ENCODE assay signal across 8 cellular contexts in the genomic region with DNA sequence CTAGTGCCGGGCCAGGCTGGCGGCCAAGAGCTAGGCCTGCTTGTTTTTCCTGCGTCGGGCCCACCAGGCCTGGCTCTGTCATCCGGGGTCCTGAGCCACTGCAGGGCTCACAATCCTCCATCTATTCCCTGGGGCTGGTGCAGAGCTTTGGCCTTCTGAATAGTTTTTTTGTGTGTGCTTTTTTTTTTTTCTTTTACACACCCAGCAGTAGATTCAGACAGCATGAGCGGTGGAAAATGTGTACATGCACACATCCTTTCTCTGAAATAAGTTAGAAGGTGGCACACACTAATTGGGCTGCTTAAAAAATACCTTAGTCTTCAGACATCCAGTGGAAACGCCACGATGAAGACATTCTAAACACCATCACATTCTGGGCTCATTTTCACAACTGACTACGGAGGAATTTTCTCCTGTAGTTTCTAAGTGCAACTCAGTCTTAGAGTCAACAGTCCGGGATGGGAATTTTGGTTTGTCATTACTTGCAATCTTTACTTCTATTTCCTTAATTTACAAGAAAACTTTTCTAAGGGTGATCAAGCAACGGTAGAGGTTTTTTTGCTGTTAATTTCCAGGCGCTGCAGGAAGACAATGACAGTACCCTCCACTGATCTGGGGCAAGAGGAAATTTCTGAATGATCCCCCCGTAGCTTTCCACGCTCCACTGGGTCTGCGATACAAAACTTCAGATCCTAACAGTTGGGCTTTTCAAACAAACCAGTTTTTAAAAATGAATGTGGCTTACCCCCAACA. TPM values are rescaled to one million over a fixed set of nuclear protein-coding genes. Genes with fewer than 3 reads are reported as not detected.
DNase-seq lines count a peak whose midpoint lies in the region; ATAC-seq, FAIRE-seq and TF ChIP-seq lines count a peak whose summit lies in the region.

No MANE protein-coding gene starts in this region.

- peaks cover 7% of the 10 kb centered on the region for H3K27me3 Mint-ChIP-seq in type B pancreatic cell

- peaks cover 30% of the 10 kb centered on the region for H3K36me3 ChIP-seq in HUES64 (ENCODE audit: insufficient read depth, low read length)
- H3K36me3 ChIP-seq in K562 (ENCODE audit: control insufficient read depth, insufficient read depth, low read length) = peaks cover 29% of the 10 kb centered on the region
- H3K36me3 ChIP-seq in lung (ENCODE audit: control insufficient read depth in 2 of 2, insufficient read depth in 2 of 2, low read length in 2 of 2) = peaks cover 4 to 18% of the 10 kb centered on the region in 2 donors

- H3K9ac ChIP-seq in HUES64 (ENCODE audit: low read depth, low read length) (peak overlapping the region; percentile 41), K562 (ENCODE audit: insufficient read depth in 1 of 2, low read depth in 2 of 2, low read length in 2 of 2) (peak overlapping the region; percentile 88 to 91)

- H3K4me1 Mint-ChIP-seq in type B pancreatic cell (ENCODE audit: unreplicated experiment) = peaks cover 39% of the 10 kb centered on the region

- TF ChIP-seq RAD21 in K562 (CRISPR knock-in tag; conservative IDR thresholded peaks at IDR 0.05 in 1 of 2, IDR thresholded peaks at IDR 0.05 in 1 of 2) = no peak

- BruUV-seq in K562 (replicated peaks; lab: Mats Ljungman, UMichigan) = no TSS peak

- TF ChIP-seq EP300 in K562 (IDR thresholded peaks at IDR 0.05; ENCODE audit: low read length) = no peak

- DNase-seq in AG09309 (ENCODE audit: low read depth) (no peak), K562 (ENCODE audit: extremely low read depth in 1 of 4, low spot score in 3 of 4) (peak in 1 of 4 experiments; percentile 24), lung (ENCODE audit: low spot score) (no peak), type B pancreatic cell (ENCODE audit: extremely low spot score, unreplicated experiment) (no peak), lower leg skin (ENCODE audit: low spot score in 2 of 2) (no peak)

- peak overlapping the region; percentile 93 for H3K4me3 Mint-ChIP-seq in type B pancreatic cell

- H3K9me1 ChIP-seq in K562 (ENCODE audit: control insufficient read depth, insufficient read depth, low read length) = no peaks in the 10 kb centered on the region

- H3K36me3 Mint-ChIP-seq in type B pancreatic cell = peaks cover 25% of the 10 kb centered on the region

- TF ChIP-seq CTCF in AG09309 (IDR thresholded peaks at IDR 0.05; ENCODE audit: control insufficient read depth, insufficient read depth, low read depth, low read length, missing control alignments) (peak; percentile 0), K562 (IDR thresholded peaks at IDR 0.05 in 2 of 3, conservative IDR thresholded peaks at IDR 0.05 in 1 of 3; ENCODE audit: insufficient read depth in 2 of 3, low read depth in 1 of 3, low read length in 3 of 3) (no peak), lung (IDR thresholded peaks at IDR 0.05; ENCODE audit: control extremely low read depth, extremely low read depth) (no peak), type B pancreatic cell (conservative IDR thresholded peaks at IDR 0.05) (no peak), lower leg skin (IDR thresholded peaks at IDR 0.05) (no peak)

- H3K4me1 ChIP-seq in HUES64 (ENCODE audit: insufficient read depth, low read length) = peaks cover 64% of the 10 kb centered on the region
- H3K4me1 ChIP-seq in K562 (replicated peaks in 1 of 2; ENCODE audit: control insufficient read depth in 2 of 2, insufficient read depth in 2 of 2, low read length in 2 of 2) = peaks cover 19 to 57% of the 10 kb centered on the region in 2 experiments; a peak in 4 of 5 replicates
- H3K4me1 ChIP-seq in lung (ENCODE audit: control insufficient read depth in 2 of 2, insufficient read depth in 2 of 2, low read length in 2 of 2) = peaks cover 12 to 17% of the 10 kb centered on the region in 2 donors

- no peaks in the 10 kb centered on the region for H3K9me3 ChIP-seq in HUES64 (ENCODE audit: insufficient read depth, low read depth, low read length)
- no peaks in the 10 kb centered on the region for H3K9me3 ChIP-seq in K562 (replicated peaks; ENCODE audit: control insufficient read depth, insufficient read depth, low read depth, low read length)
- H3K9me3 ChIP-seq in lung (ENCODE audit: control insufficient read depth in 2 of 2, insufficient read depth in 1 of 2, low read length in 1 of 2) = no peaks in the 10 kb centered on the region

- peak overlapping the region; percentile 90 for H3K4me2 ChIP-seq in K562 (ENCODE audit: insufficient read depth, low read length)

- POLR2A ChIA-PET in K562 (lab: Yijun Ruan, JAX) = interaction anchor here (0.6 to 1.2 kb wide), 17 partner anchors 9 to 955 kb away, joined by 3 to 6 read pairs (median 3); no protein-coding TSS in a partner anchor

- peaks cover 63% of the 10 kb centered on the region for H3K79me2 ChIP-seq in K562 (ENCODE audit: control insufficient read depth, insufficient read depth, low read length)

- CTCF ChIA-PET in K562 (lab: Yijun Ruan, JAX; ENCODE audit: low intra/inter-chr PET ratio) = no interaction called here

- H3K27me3 ChIP-seq in HUES64 (ENCODE audit: insufficient read depth, low read length) = no peaks in the 10 kb centered on the region
- H3K27me3 ChIP-seq in K562 (ENCODE audit: control insufficient read depth in 2 of 2, insufficient read depth in 2 of 2, low read length in 2 of 2) = no peaks in the 10 kb centered on the region
- H3K27me3 ChIP-seq in lung (ENCODE audit: control insufficient read depth, insufficient read depth) = no peaks in the 10 kb centered on the region

- peak overlapping the region; percentile 91 for H2AFZ ChIP-seq in K562 (ENCODE audit: low read depth, low read length)

- peak overlapping the region; percentile 94 for H3K27ac ChIP-seq in HUES64 (ENCODE audit: low read depth, low read length)
- H3K27ac ChIP-seq in K562 (ENCODE audit: extremely low read depth, low read depth, low read length) = peak overlapping the region; percentile 86
- peak overlapping the region; percentile 91 to 97 for H3K27ac ChIP-seq in lung (ENCODE audit: low read depth in 1 of 2, low read length in 1 of 2)

- intact Hi-C loops in K562 (cut with micrococcal nuclease) (loop anchor here (2.0 kb wide), 1 partner anchor 42 kb away; no protein-coding TSS in a partner anchor), lower leg skin (cut with DNase I; ENCODE audit: low total_unique reads) (loop anchor here (10.0 kb wide), 3 partner anchors 246 to 276 kb away; no protein-coding TSS in a partner anchor)

- no peaks in the 10 kb centered on the region for H3K9me3 Mint-ChIP-seq in type B pancreatic cell

- H3K4me3 ChIP-seq in AG09309 (ENCODE audit: control insufficient read depth, low read depth, low read length) (peak overlapping the region; percentile 72), HUES64 (ENCODE audit: low read length) (peak overlapping the region; percentile 94), K562 (peak overlapping the region; percentile 62), lung (no peak overlapping the region), lower leg skin (ENCODE audit: low read depth, poor library complexity, severe bottlenecking) (no peak overlapping the region)

- in situ Hi-C loops in K562 (cut with MboI) = loop anchor here (10.0 kb wide), 1 partner anchor 46 kb away; no protein-coding TSS in a partner anchor

- 34% methylated on average over 15 of the region's 15 CpGs for WGBS in HUES64
- WGBS in K562 (ENCODE audit: insufficient coverage, low coverage, missing lambda C conversion rate) = 2% methylated on average over 15 of the region's 15 CpGs
- 4 to 8% methylated on average over 15 of the region's 15 CpGs for WGBS in lung, 2 donors
- WGBS in lower leg skin, 2 donors = 3 to 5% methylated on average over 15 of the region's 15 CpGs

- peak overlapping the region; percentile 96 for H3K27ac Mint-ChIP-seq in type B pancreatic cell

- peak; percentile 23; the same call in 2 of the 3 replicates for ATAC-seq in K562
- peak; percentile 0 for ATAC-seq in lung (ENCODE audit: insufficient read depth, low FRiP score)
- no peak for ATAC-seq in HG03469 (IDR thresholded peaks at IDR 0.05; ENCODE audit: unreplicated experiment)
- ATAC-seq in GM19035 (IDR thresholded peaks at IDR 0.05; ENCODE audit: unreplicated experiment) = no peak

- TF ChIP-seq POLR2A in K562 (conservative IDR thresholded peaks at IDR 0.05) (no peak), lower leg skin (IDR thresholded peaks at IDR 0.05) (no peak)

- H4K20me1 ChIP-seq in K562 (replicated peaks; ENCODE audit: control insufficient read depth, insufficient read depth, low read length) = no peaks in the 10 kb centered on the region; the same call in 1 of the 2 replicates

- no peak for FAIRE-seq in K562 (lab: Jason Lieb, UNC)

TF ChIP-seq in K562, 482 proteins besides CTCF, POLR2A, EP300 and RAD21 (continues in another document):
- TF ChIP-seq ZNF232 (CRISPR knock-in tag; IDR thresholded peaks at IDR 0.05) (no peak), MAZ (CRISPR knock-in tag; conservative IDR thresholded peaks at IDR 0.05 in 1 of 2, IDR thresholded peaks at IDR 0.05 in 1 of 2) (no peak), MTA3 (IDR thresholded peaks at IDR 0.05; ENCODE audit: borderline replicate concordance) (0 out of 2 replicates have a peak, but pooled peaks have one; percentile 16), ZC3H11A (IDR thresholded peaks at IDR 0.05; ENCODE audit: low read depth, low read length) (no peak), GTF2E2 (tag; IDR thresholded peaks at IDR 0.05) (peak; percentile 56), ZNF57 (CRISPR knock-in tag; IDR thresholded peaks at IDR 0.05) (no peak)

RNA-seq across cellular contexts. Expression of a gene that starts 6.0 kb away (rescaled TPM):
- 62.2 TPM for polyA plus RNA-seq in HUES64 (2013, experiment 1 of 2)
- 60.5 TPM for polyA plus RNA-seq in HUES64 (2013, experiment 2 of 2)
- total RNA-seq in K562 (2011; cell fraction: chromatin; rRNA removed; ENCODE audit: low replicate concordance) = 9.5 and 13.7 TPM in 2 replicates
- 9.7 and 10.2 TPM in 2 replicates for total RNA-seq in K562 (2011; cell fraction: nucleolus; rRNA removed)
- 11.8 and 19.4 TPM in 2 replicates for total RNA-seq in K562 (2011; cell fraction: nucleoplasm; rRNA removed)
- total RNA-seq in K562 (2014; rRNA removed) (4.1 and 6.2 TPM in 2 replicates), K562 (2014; rRNA removed; fragmentation: Illumina TruSeq; extraction: Trizol) (6.2 and 6.4 TPM in 2 replicates), K562 (2015; rRNA removed; fragmentation: Illumina TruSeq; extraction: Trizol) (6.6 and 7.9 TPM in 2 replicates), K562 (2021) (60.6 and 62.1 TPM in 2 replicates), lung (100 to 1,000 TPM in 1 of 2 donors, 10 to 100 TPM in 1; 63.1 to 110 TPM), type B pancreatic cell (ENCODE audit: low replicate concordance) (198 and 437 TPM in 2 replicates), lower leg skin (100 to 1,000 TPM; 137 to 329 (median 147) TPM)
- polyA plus RNA-seq in K562 (2011; rRNA removed) (6.5 and 11.7 TPM in 2 replicates), K562 (2014; fragmentation: Illumina TruSeq; extraction: Trizol) (20.0 and 20.3 TPM in 2 replicates), K562 (2014; fragmentation: Nextera tagmentation; extraction: Ambion mirVana) (10 to 100 TPM; 32.4 to 42.8 TPM), K562 (2014; rRNA removed) (21.8 and 23.7 TPM in 2 replicates), lung (10 to 100 TPM; 38.3 to 70.1 TPM)
- polyA plus RNA-seq in K562 (2011; cell fraction: cytosol; rRNA removed) = 3.1 and 12.8 TPM in 2 replicates
- polyA plus RNA-seq in K562 (2011; cell fraction: nucleus; rRNA removed) = 6.0 and 19.0 TPM in 2 replicates
- polyA plus RNA-seq in K562 (2012) = 27.2 and 38.8 TPM in 2 replicates
- polyA minus RNA-seq in K562 (2011; rRNA and poly(A)+ RNA removed) = 4.3 and 5.1 TPM in 2 replicates
- 17.1 and 23.8 TPM in 2 replicates for polyA minus RNA-seq in K562 (2011; cell fraction: cytosol; rRNA and poly(A)+ RNA removed)
- 6.4 and 8.1 TPM in 2 replicates for polyA minus RNA-seq in K562 (2011; cell fraction: nucleus; rRNA and poly(A)+ RNA removed)

Comparison
In these comparisons a context has a peak if more than half of its experiments do, and no peak if none do; other contexts are left out.
1. H3K4me3 ChIP-seq: peak in AG09309 (single experiment), HUES64 (single experiment) and K562 (single experiment); none in lung (single experiment) and lower leg skin (single experiment).
2. ATAC-seq: peak in K562 (single experiment) and lung (single experiment); none in HG03469 (single experiment) and GM19035 (single experiment).
3. Peak in every context shown above with its lines, with median percentiles within 50 percentile points of each other: H3K27ac ChIP-seq.